ENCODE assay signal across 22 cellular contexts in the genomic region with DNA sequence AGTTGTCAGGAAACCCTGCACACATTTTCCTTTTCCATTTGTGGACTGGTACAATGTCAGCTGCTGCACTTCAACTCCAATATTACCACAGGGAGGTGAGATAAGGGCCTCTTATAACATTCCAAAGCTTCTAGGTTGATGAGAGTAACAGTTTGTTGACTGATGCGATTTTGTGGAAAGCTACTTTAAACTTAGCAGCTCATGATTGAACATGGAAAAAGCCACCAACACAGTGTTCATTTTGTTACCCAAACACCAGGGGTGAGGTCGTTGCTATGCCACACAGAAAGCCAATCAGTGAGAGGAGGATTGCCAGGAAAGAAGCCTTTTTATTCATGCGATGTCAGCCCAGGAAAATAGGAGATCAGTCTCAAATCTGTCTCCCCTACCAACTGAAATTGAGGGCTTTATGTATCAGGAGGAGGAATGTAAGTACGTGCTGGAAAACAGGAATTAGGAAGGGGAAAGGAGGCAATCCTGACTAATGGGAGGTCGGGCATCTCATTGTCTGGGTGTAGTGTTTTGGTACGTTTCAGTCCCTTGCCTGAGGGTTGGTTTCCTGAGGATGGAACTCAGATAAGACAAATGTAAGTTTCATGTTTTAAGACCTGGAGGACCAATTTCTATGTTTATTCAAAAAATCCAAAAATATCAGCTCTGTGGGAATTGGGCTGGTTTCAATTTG.
DNase-seq lines count a peak whose midpoint lies in the region; ATAC-seq, FAIRE-seq and TF ChIP-seq lines count a peak whose summit lies in the region.
"Had no signal": no experiment of that assay in that cellular context is flagged by ENCODE, and none has a peak within 500 bp of the region (broad histone marks: within the 10 kb centered on the region; RNA-seq: fewer than 3 reads in every experiment).

No MANE protein-coding gene starts in this region.

- H2BK12ac ChIP-seq in H1 (ENCODE audit: low read depth, low read length): no peak overlapping the region
- H2BK12ac ChIP-seq in trophoblast cell (ENCODE audit: low read length): no peak overlapping the region

- no peak overlapping the region for H4K12ac ChIP-seq in trophoblast cell (ENCODE audit: low read depth, low read length)

- TF ChIP-seq CTCF in H1 (IDR thresholded peaks at IDR 0.05; ENCODE audit: control extremely low read depth in 1 of 3, insufficient read depth in 1 of 3, low read depth in 1 of 3, low read length in 3 of 3) (no peak), dorsolateral prefrontal cortex (IDR thresholded peaks at IDR 0.05 in 54 of 56, conservative IDR thresholded peaks at IDR 0.05 in 2 of 56; ENCODE audit: low read depth in 1 of 56, partially characterized antibody in 56 of 56) (no peak)

- peak; percentile 13 for FAIRE-seq in H1 (lab: Jason Lieb, UNC)
- FAIRE-seq: colon, GM12891 had no signal

- H3K27ac Mint-ChIP-seq in stimulated activated memory B cell treated with anti-CD40 and anti-IgM and Interleukin-4, amounts not matched to agents 10 μg/mL and 1 μg/mL and 100 μg/mL, for 72 hours: no peak overlapping the region
- H3K27ac Mint-ChIP-seq: activated T-helper 17 cell treated with anti-CD3 and anti-CD28 coated beads, Interleukin-2, amount 50 U/mL, for 72 hours; B cell; naive thymus-derived CD4-positive, alpha-beta T cell; T-helper 2 cell treated with Interferon-gamma antibody and Interleukin-4, amounts not matched to agents 5 μg/mL and 100 μg/mL, for 36 hours had no signal

- H4K5ac ChIP-seq in H1 (ENCODE audit: insufficient read length, low read depth, low read length): no peak overlapping the region

- H3K9me3 ChIP-seq in H1 (ENCODE audit: insufficient read depth in 2 of 2, low read depth in 1 of 2, low read length in 1 of 2): peaks cover 17% of the 10 kb centered on the region in 2 experiments
- no peaks in the 10 kb centered on the region for H3K9me3 ChIP-seq in right cardiac atrium (ENCODE audit: control insufficient read depth, low read length)
- H3K9me3 ChIP-seq in trophoblast cell (ENCODE audit: insufficient read depth, low read depth, low read length): peaks cover 6% of the 10 kb centered on the region

- H2BK5ac ChIP-seq in H1 (ENCODE audit: low read depth, low read length) (no peak overlapping the region), trophoblast cell (ENCODE audit: low read depth, low read length, poor library complexity) (peak overlapping the region; percentile 3)

- POLR2A ChIA-PET in H1 (lab: Charles Lee; ENCODE audit: partially characterized antibody): interaction anchor here (0.6 kb wide), 1 partner anchor 85 kb away, joined by 3 read pairs; no protein-coding TSS in a partner anchor

- H3K9ac ChIP-seq in H1 (replicated peaks in 1 of 4; ENCODE audit: extremely low read depth in 1 of 4, low read depth in 3 of 4, low read length in 3 of 4) (no peak overlapping the region), trophoblast cell (ENCODE audit: low read length) (no peak overlapping the region)

- TF ChIP-seq EP300 in H1 (IDR thresholded peaks at IDR 0.05; ENCODE audit: borderline replicate concordance in 1 of 2, low read depth in 2 of 2, low read length in 2 of 2): no peak

- H4K8ac ChIP-seq in H1 (ENCODE audit: extremely low read depth, insufficient read depth, low read length): no peak overlapping the region
- no peak overlapping the region for H4K8ac ChIP-seq in trophoblast cell (ENCODE audit: low read depth, low read length)

- H3K23ac ChIP-seq in H1 (ENCODE audit: insufficient read length) (no peak overlapping the region), trophoblast cell (ENCODE audit: low read length) (no peak overlapping the region)

- H3K4me1 ChIP-seq in H1 (replicated peaks in 1 of 4; ENCODE audit: control insufficient read depth in 3 of 4, insufficient read depth in 4 of 4, low read length in 3 of 4) (no peaks in the 10 kb centered on the region), right cardiac atrium (ENCODE audit: control insufficient read depth, insufficient read depth, low read length) (peaks cover 2% of the 10 kb centered on the region), trophoblast cell (ENCODE audit: control insufficient read depth in 1 of 2, insufficient read depth in 2 of 2, low read length in 2 of 2) (peaks cover 5 to 8% of the 10 kb centered on the region in 2 experiments)

- 87% methylated on average over 6 of the region's 6 CpGs; no CpG with 5 or more reads in 1 of the 2 experiments for WGBS in H1 (ENCODE audit: extremely low coverage in 1 of 2, insufficient coverage in 1 of 2, insufficient read length in 1 of 2, insufficient replicate concordance in 2 of 2, low coverage in 1 of 2, low lambda C conversion rate in 2 of 2, missing lambda C conversion rate in 1 of 2), 2 experiments
- WGBS in right cardiac atrium: 40% methylated on average over 6 of the region's 6 CpGs
- no CpG with 5 or more reads among the region's 6 CpGs for WGBS in trophoblast cell (ENCODE audit: extremely low coverage, insufficient coverage, insufficient read length)

- no peaks in the 10 kb centered on the region for H3K23me2 ChIP-seq in H1 (ENCODE audit: low read depth, low read length)

- no peaks in the 10 kb centered on the region for H3K27me3 Mint-ChIP-seq in stimulated activated memory B cell treated with anti-CD40 and anti-IgM and Interleukin-4, amounts not matched to agents 10 μg/mL and 1 μg/mL and 100 μg/mL, for 72 hours
- H3K27me3 Mint-ChIP-seq: B cell had no signal

- no peaks in the 10 kb centered on the region for H3K27me3 ChIP-seq in H1 (replicated peaks in 1 of 4; ENCODE audit: control insufficient read depth in 3 of 4, extremely low read depth in 1 of 4, insufficient read depth in 3 of 4, low read length in 3 of 4)
- no peaks in the 10 kb centered on the region for H3K27me3 ChIP-seq in right cardiac atrium (ENCODE audit: control insufficient read depth, insufficient read depth)
- H3K27me3 ChIP-seq in trophoblast cell (ENCODE audit: insufficient read depth, low read length): no peaks in the 10 kb centered on the region
- no peaks in the 10 kb centered on the region for H3K27me3 ChIP-seq in dorsolateral prefrontal cortex

- H3K18ac ChIP-seq in H1 (ENCODE audit: extremely low read depth, low read length) (no peak overlapping the region), trophoblast cell (ENCODE audit: low read length) (no peak overlapping the region)

- H3K36me3 ChIP-seq in H1 (ENCODE audit: control insufficient read depth in 2 of 4, insufficient read depth in 4 of 4, low read length in 3 of 4) (peaks cover 0 to 7% (median 0%) of the 10 kb centered on the region in 4 experiments; a peak in 2 of 8 replicates), trophoblast cell (ENCODE audit: control insufficient read depth in 1 of 2, insufficient read depth in 2 of 2, low read length in 2 of 2) (peaks cover 0 to 4% of the 10 kb centered on the region in 2 experiments)

- H3K36me3 Mint-ChIP-seq in stimulated activated memory B cell treated with anti-CD40 and anti-IgM and Interleukin-4, amounts not matched to agents 10 μg/mL and 1 μg/mL and 100 μg/mL, for 72 hours: no peaks in the 10 kb centered on the region
- H3K36me3 Mint-ChIP-seq: naive thymus-derived CD4-positive, alpha-beta T cell had no signal

- H3K4me2 ChIP-seq in H1 (ENCODE audit: insufficient read depth in 1 of 2, low read depth in 2 of 2, low read length in 2 of 2) (no peak overlapping the region), trophoblast cell (ENCODE audit: low read length) (no peak overlapping the region)
- H3K4me2 ChIP-seq: smooth muscle cell had no signal

- TF ChIP-seq RAD21 in H1 (IDR thresholded peaks at IDR 0.05 in 1 of 2, conservative IDR thresholded peaks at IDR 0.05 in 1 of 2; ENCODE audit: low read depth in 2 of 2, low read length in 2 of 2): no peak

- DNase-seq in NCI-H226 (peak; percentile 75), H1 (ENCODE audit: low read depth in 1 of 2, low spot score in 2 of 2) (no peak), right cardiac atrium (no peak), trophoblast cell (peak; percentile 49 to 79), dorsolateral prefrontal cortex (no peak), NCI-H187 treated with DMSO at 0.1 percent for 48 hours (lab: John Stamatoyannopoulos, UW) (no peak)
- DNase-seq: activated CD4-positive, CD25-positive, alpha-beta regulatory T cell; COR-L47; GDM1; GOT3; naive thymus-derived CD4-positive, alpha-beta T cell; NCI-H1436; stimulated activated CD4-positive, alpha-beta T cell treated with anti-CD3 and anti-CD28 coated beads, Interleukin-4, amount 100 ng/mL, for 24 hours had no signal

- no peak for TF ChIP-seq POLR2A in H1 (IDR thresholded peaks at IDR 0.05; ENCODE audit: control extremely low read depth in 1 of 2, low read depth in 2 of 2, low read length in 2 of 2)

- H3K4me3 ChIP-seq in H1 (ENCODE audit: extremely low read depth in 1 of 4, insufficient read depth in 2 of 4, low read depth in 3 of 4, low read length in 4 of 4) (no peak overlapping the region), right cardiac atrium (ENCODE audit: low read length) (peak overlapping the region; percentile 22), trophoblast cell (ENCODE audit: low read depth, low read length) (no peak overlapping the region), dorsolateral prefrontal cortex (no peak overlapping the region)
- H3K4me3 ChIP-seq: SK-N-MC, smooth muscle cell had no signal

- H3K79me2 ChIP-seq in H1 (ENCODE audit: control insufficient read depth in 1 of 2, insufficient read depth in 2 of 2, low read length in 2 of 2) (no peaks in the 10 kb centered on the region), trophoblast cell (ENCODE audit: control insufficient read depth, insufficient read depth, low read length, poor library complexity) (no peaks in the 10 kb centered on the region)

- H2BK15ac ChIP-seq in H1 (ENCODE audit: low read length): 0 out of 2 replicates have a peak overlapping the region, but pooled peaks have one; percentile 20

- intact Hi-C loops in right cardiac atrium (cut with DNase I): no loop called here
- intact Hi-C loops in dorsolateral prefrontal cortex (cut with DNase I): no loop called here

- H2AK5ac ChIP-seq in H1 (ENCODE audit: low read depth, low read length) (no peak overlapping the region), trophoblast cell (ENCODE audit: low read length) (no peak overlapping the region)

- H3K14ac ChIP-seq in H1 (ENCODE audit: insufficient read length) (no peak overlapping the region), trophoblast cell (ENCODE audit: low read length) (no peak overlapping the region)

- CTCF ChIA-PET in H1 (lab: Charles Lee; ENCODE audit: partially characterized antibody): interaction anchor here (0.6 to 1.1 kb wide), 2 partner anchors 11 to 19 kb away, joined by 3 read pairs; no protein-coding TSS in a partner anchor

- H4K91ac ChIP-seq in H1 (replicated peaks; ENCODE audit: insufficient read length, low read length) (no peak overlapping the region), trophoblast cell (ENCODE audit: low read depth, low read length) (no peak overlapping the region)

- H3K9me3 Mint-ChIP-seq in stimulated activated memory B cell treated with anti-CD40 and anti-IgM and Interleukin-4, amounts not matched to agents 10 μg/mL and 1 μg/mL and 100 μg/mL, for 72 hours: peaks cover 14% of the 10 kb centered on the region
- H3K9me3 Mint-ChIP-seq: activated T-helper 17 cell treated with anti-CD3 and anti-CD28 coated beads, Interleukin-2, amount 50 U/mL, for 72 hours had no signal

- H2AFZ ChIP-seq in H1 (ENCODE audit: low read length): 0 out of 2 replicates have a peak overlapping the region, but pooled peaks have one; percentile 17
- H2AFZ ChIP-seq in trophoblast cell (ENCODE audit: insufficient read depth, low read length, poor library complexity): no peak overlapping the region

- H2BK20ac ChIP-seq in H1 (ENCODE audit: low read length): no peak overlapping the region

- ATAC-seq in right cardiac atrium: peak; percentile 63 to 78
- ATAC-seq in GM21825 (IDR thresholded peaks at IDR 0.05; ENCODE audit: unreplicated experiment): no peak
- no peak for ATAC-seq in stimulated activated memory B cell treated with anti-CD40 and anti-IgM and Interleukin-4, amounts not matched to agents 10 μg/mL and 1 μg/mL and 100 μg/mL, for 72 hours
- ATAC-seq: activated T-helper 17 cell treated with anti-CD3 and anti-CD28 coated beads, Interleukin-2, amount 50 U/mL, for 72 hours; naive thymus-derived CD4-positive, alpha-beta T cell had no signal

- no peak overlapping the region for H3K4me3 Mint-ChIP-seq in stimulated activated memory B cell treated with anti-CD40 and anti-IgM and Interleukin-4, amounts not matched to agents 10 μg/mL and 1 μg/mL and 100 μg/mL, for 72 hours
- H3K4me3 Mint-ChIP-seq: activated T-helper 17 cell treated with anti-CD3 and anti-CD28 coated beads, Interleukin-2, amount 50 U/mL, for 72 hours; B cell; naive thymus-derived CD4-positive, alpha-beta T cell; T-helper 2 cell treated with Interferon-gamma antibody and Interleukin-4, amounts not matched to agents 5 μg/mL and 100 μg/mL, for 36 hours had no signal

- H2BK120ac ChIP-seq in H1 (replicated peaks; ENCODE audit: low read depth, low read length) (no peak overlapping the region), trophoblast cell (ENCODE audit: insufficient read depth, low read length, poor library complexity) (no peak overlapping the region)

- H4K20me1 ChIP-seq in H1 (replicated peaks in 1 of 2; ENCODE audit: control insufficient read depth in 1 of 2, insufficient read depth in 2 of 2, low read length in 2 of 2): no peaks in the 10 kb centered on the region

- no peak overlapping the region for H3K56ac ChIP-seq in H1 (replicated peaks; ENCODE audit: insufficient read length, low read depth, low read length)

- H3K27ac ChIP-seq in H1 (ENCODE audit: low read depth, low read length) (no peak overlapping the region), right cardiac atrium (ENCODE audit: low read length) (peak overlapping the region; percentile 88), trophoblast cell (ENCODE audit: low read depth, low read length) (peak overlapping the region; percentile 43), dorsolateral prefrontal cortex (no peak overlapping the region)
- H3K27ac ChIP-seq: SK-N-MC had no signal

- H3K4me1 Mint-ChIP-seq in stimulated activated memory B cell treated with anti-CD40 and anti-IgM and Interleukin-4, amounts not matched to agents 10 μg/mL and 1 μg/mL and 100 μg/mL, for 72 hours: no peaks in the 10 kb centered on the region
- H3K4me1 Mint-ChIP-seq: activated T-helper 17 cell treated with anti-CD3 and anti-CD28 coated beads, Interleukin-2, amount 50 U/mL, for 72 hours; B cell; naive thymus-derived CD4-positive, alpha-beta T cell had no signal

- no peaks in the 10 kb centered on the region for H3K79me1 ChIP-seq in H1 (ENCODE audit: low read depth, low read length)
- H3K79me1 ChIP-seq in trophoblast cell (ENCODE audit: low read length): peaks cover 6% of the 10 kb centered on the region

- no peak overlapping the region for H3K4ac ChIP-seq in H1 (replicated peaks; ENCODE audit: insufficient read length, low read depth, low read length)
- H3K4ac ChIP-seq in trophoblast cell (ENCODE audit: low read depth, low read length): no peak overlapping the region

Comparison
In these comparisons a context has a peak if more than half of its experiments do, and no peak if none do; other contexts are left out.
1. DNase-seq: peak in NCI-H226 (single experiment) and trophoblast cell (2 of 2); none in H1 (0 of 2), right cardiac atrium (0 of 3), dorsolateral prefrontal cortex (0 of 10) and NCI-H187 treated with DMSO at 0.1 percent for 48 hours (single experiment).
2. H3K27ac ChIP-seq: peak in right cardiac atrium (single experiment) and trophoblast cell (single experiment); none in H1 (single experiment) and dorsolateral prefrontal cortex (0 of 59).
3. ATAC-seq: peak in right cardiac atrium (2 of 2); none in GM21825 (single experiment) and stimulated activated memory B cell treated with anti-CD40 and anti-IgM and Interleukin-4, amounts not matched to agents 10 μg/mL and 1 μg/mL and 100 μg/mL, for 72 hours (single experiment).